7 cellular contexts compared by ENCODE assay signal in genomic region chr12:6230321-6231110, GRCh38. TPM values are rescaled to one million over a fixed set of nuclear protein-coding genes. Genes with fewer than 3 reads are reported as not detected.
DNase-seq lines count a peak whose midpoint lies in the region; ATAC-seq and TF ChIP-seq lines count a peak whose summit lies in the region.

No MANE protein-coding gene starts in this region.

- H3K27ac ChIP-seq in osteoblast (ENCODE audit: low read depth, low read length): peak overlapping the region; percentile 90
- peak overlapping the region; percentile 83 to 90 for H3K27ac ChIP-seq in testis

- no peaks in the 10 kb centered on the region for H3K79me2 ChIP-seq in osteoblast (ENCODE audit: insufficient read depth, low read length)

- H4K20me1 ChIP-seq in osteoblast (ENCODE audit: insufficient read depth, low read length): no peaks in the 10 kb centered on the region

- 60 to 62% methylated on average over 16 of the region's 16 CpGs for WGBS in testis, 2 donors

- H3K9me3 ChIP-seq in osteoblast (ENCODE audit: low read depth, low read length) (no peaks in the 10 kb centered on the region), testis (no peaks in the 10 kb centered on the region)

- H3K4me3 ChIP-seq in osteoblast (ENCODE audit: insufficient read depth, low read length) (no peak overlapping the region), testis (no peak overlapping the region)

- H3K36me3 ChIP-seq in osteoblast (ENCODE audit: insufficient read depth, low read length) (no peaks in the 10 kb centered on the region), testis (ENCODE audit: low read depth, missing control alignments) (no peaks in the 10 kb centered on the region)

- intact Hi-C loops in testis (cut with DNase I; ENCODE audit: low total_unique reads): no loop called here

- peak; percentile 87 for DNase-seq in NOMO-1 treated with DMSO at 0.1 percent for 48 hours (lab: John Stamatoyannopoulos, UW; ENCODE audit: unreplicated experiment)
- DNase-seq in activated T-cell treated with anti-CD3 and anti-CD28 coated beads, Interleukin-2, amount 50 U/mL, for 1 hour: peak; percentile 56
- no peak for DNase-seq in osteoblast (ENCODE audit: insufficient read length, low spot score, missing footprints)
- peak; percentile 93 for DNase-seq in testis
- DNase-seq in RKO (ENCODE audit: low spot score): no peak

- peak overlapping the region; percentile 49 for H2AFZ ChIP-seq in osteoblast (ENCODE audit: low read length)

- peak overlapping the region; percentile 60 for H3K4me2 ChIP-seq in osteoblast (ENCODE audit: insufficient read depth, low read length)

- no peak for TF ChIP-seq POLR2A in testis (IDR thresholded peaks at IDR 0.05)

- TF ChIP-seq CTCF in osteoblast (IDR thresholded peaks at IDR 0.05; ENCODE audit: extremely low read depth, low read depth, low read length) (no peak), testis (IDR thresholded peaks at IDR 0.05) (no peak)

- ATAC-seq in GM21529 (IDR thresholded peaks at IDR 0.05; ENCODE audit: unreplicated experiment) (peak; percentile 78), esophagus mucosa (peak; percentile 14)

- H3K27me3 ChIP-seq in osteoblast (ENCODE audit: insufficient read depth, low read length): no peaks in the 10 kb centered on the region
- H3K27me3 ChIP-seq in testis: no peaks in the 10 kb centered on the region

- H3K4me1 ChIP-seq in osteoblast (ENCODE audit: insufficient read depth, low read length): peaks cover 47% of the 10 kb centered on the region
- peaks cover 46% of the 10 kb centered on the region for H3K4me1 ChIP-seq in testis

RNA-seq across cellular contexts. Expression of gene CD9, which starts 30.3 kb away (rescaled TPM):
- total RNA-seq in esophagus mucosa: 597 TPM
- total RNA-seq in osteoblast: 19.4 and 34.4 TPM in 2 replicates
- total RNA-seq in testis: 10 to 100 TPM; 31.2 to 53.1 TPM
- polyA plus RNA-seq in testis (ENCODE audit: insufficient read depth, low read depth, low replicate concordance): 94.2 TPM

Comparison
In these comparisons a context has a peak if more than half of its experiments do, and no peak if none do; other contexts are left out.
1. DNase-seq: peak in NOMO-1 treated with DMSO at 0.1 percent for 48 hours (single experiment), activated T-cell treated with anti-CD3 and anti-CD28 coated beads, Interleukin-2, amount 50 U/mL, for 1 hour (single experiment) and testis (single experiment); none in osteoblast (single experiment) and RKO (single experiment).
2. RNA of gene CD9, which starts 30.3 kb away (total RNA-seq): 597 TPM in esophagus mucosa (single experiment); 31.2 to 53.1 TPM in testis and 19.4 to 34.4 TPM in osteoblast; every median in the first group is over 10 times any median in the second.